1 cellular context compared by ENCODE assay signal in the genomic region with DNA sequence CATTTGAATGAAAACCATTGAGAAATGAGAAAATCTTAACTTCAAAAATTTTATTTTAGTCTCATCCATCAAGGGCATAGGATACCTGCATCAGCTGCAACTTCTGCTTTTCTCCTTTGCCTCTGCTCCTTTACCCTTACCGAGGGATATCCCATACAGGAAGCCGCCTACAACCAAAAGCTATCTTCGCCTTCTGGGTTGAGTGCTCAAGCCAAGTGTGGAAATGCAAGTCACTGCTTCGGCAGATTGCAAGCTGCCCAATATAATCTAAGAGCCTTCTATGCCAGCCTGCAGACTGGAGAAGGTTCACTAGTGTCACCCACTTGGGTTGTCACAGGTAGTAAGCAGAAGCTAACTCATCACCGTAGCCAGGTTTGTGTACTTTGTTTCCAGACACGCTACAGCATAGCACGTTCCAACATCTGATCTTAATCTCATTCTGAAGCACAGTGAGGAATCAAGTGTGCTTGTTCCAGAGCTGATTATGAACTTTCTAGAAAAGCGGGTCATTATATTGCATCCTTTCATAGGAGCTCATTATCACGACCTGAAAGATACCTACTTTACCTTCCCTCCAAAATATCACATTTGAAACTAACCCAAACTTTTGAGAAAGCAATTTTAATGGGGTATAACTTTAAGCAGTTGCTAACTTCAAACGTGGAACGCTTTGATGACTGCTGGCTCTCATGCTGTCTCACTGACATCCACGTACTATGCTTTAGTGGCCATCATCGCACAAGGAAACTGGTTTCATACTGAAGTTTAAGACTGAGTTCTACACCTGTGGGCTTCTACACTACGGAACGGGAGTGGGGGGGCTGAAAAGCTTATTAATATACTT.
TF ChIP-seq lines count a peak whose summit lies in the region.

No MANE protein-coding gene starts in this region.

TF ChIP-seq in K562, 482 proteins besides CTCF, POLR2A, EP300 and RAD21 (continued from another document and continues in another):
- TF ChIP-seq, protein P1, sequence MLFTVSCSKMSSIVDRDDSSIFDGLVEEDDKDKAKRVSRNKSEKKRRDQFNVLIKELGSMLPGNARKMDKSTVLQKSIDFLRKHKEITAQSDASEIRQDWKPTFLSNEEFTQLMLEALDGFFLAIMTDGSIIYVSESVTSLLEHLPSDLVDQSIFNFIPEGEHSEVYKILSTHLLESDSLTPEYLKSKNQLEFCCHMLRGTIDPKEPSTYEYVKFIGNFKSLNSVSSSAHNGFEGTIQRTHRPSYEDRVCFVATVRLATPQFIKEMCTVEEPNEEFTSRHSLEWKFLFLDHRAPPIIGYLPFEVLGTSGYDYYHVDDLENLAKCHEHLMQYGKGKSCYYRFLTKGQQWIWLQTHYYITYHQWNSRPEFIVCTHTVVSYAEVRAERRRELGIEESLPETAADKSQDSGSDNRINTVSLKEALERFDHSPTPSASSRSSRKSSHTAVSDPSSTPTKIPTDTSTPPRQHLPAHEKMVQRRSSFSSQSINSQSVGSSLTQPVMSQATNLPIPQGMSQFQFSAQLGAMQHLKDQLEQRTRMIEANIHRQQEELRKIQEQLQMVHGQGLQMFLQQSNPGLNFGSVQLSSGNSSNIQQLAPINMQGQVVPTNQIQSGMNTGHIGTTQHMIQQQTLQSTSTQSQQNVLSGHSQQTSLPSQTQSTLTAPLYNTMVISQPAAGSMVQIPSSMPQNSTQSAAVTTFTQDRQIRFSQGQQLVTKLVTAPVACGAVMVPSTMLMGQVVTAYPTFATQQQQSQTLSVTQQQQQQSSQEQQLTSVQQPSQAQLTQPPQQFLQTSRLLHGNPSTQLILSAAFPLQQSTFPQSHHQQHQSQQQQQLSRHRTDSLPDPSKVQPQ (CRISPR knock-in tag; IDR thresholded peaks at IDR 0.05; ENCODE audit: borderline replicate concordance) = no peak
- TF ChIP-seq, protein P2, sequence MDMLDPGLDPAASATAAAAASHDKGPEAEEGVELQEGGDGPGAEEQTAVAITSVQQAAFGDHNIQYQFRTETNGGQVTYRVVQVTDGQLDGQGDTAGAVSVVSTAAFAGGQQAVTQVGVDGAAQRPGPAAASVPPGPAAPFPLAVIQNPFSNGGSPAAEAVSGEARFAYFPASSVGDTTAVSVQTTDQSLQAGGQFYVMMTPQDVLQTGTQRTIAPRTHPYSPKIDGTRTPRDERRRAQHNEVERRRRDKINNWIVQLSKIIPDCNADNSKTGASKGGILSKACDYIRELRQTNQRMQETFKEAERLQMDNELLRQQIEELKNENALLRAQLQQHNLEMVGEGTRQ (CRISPR knock-in tag; IDR thresholded peaks at IDR 0.05) = no peak
- TF ChIP-seq ZNF785 (CRISPR knock-in tag; IDR thresholded peaks at IDR 0.05) (no peak), ZC3H4 (CRISPR knock-in tag; IDR thresholded peaks at IDR 0.05; ENCODE audit: borderline replicate concordance) (peak; percentile 95), ETV6 (IDR thresholded peaks at IDR 0.05; ENCODE audit: borderline replicate concordance in 1 of 2, low read depth in 2 of 2, low read length in 1 of 2) (peak in 1 of 2 experiments; percentile 40; a peak in 1 of 4 replicates), ETV6 (CRISPR knock-in tag; IDR thresholded peaks at IDR 0.05; ENCODE audit: borderline replicate concordance) (no peak), BDP1 (IDR thresholded peaks at IDR 0.05; ENCODE audit: insufficient read depth, insufficient read length) (no peak), ARID1B (IDR thresholded peaks at IDR 0.05) (peak; percentile 40), CREBBP (IDR thresholded peaks at IDR 0.05; ENCODE audit: low read depth, low read length) (no peak), XRCC5 (IDR thresholded peaks at IDR 0.05; ENCODE audit: low read depth, low read length) (no peak), CSDE1 (IDR thresholded peaks at IDR 0.05) (0 out of 4 replicates have a peak, but pooled peaks of 1 of the 2 experiments have one; percentile 6), RBM17 (IDR thresholded peaks at IDR 0.05; ENCODE audit: borderline replicate concordance, low read depth, low read length) (no peak), SLC30A9 (CRISPR knock-in tag; IDR thresholded peaks at IDR 0.05) (no peak), ELF2 (CRISPR knock-in tag; IDR thresholded peaks at IDR 0.05) (peak; percentile 34; the same call in 1 of the 2 replicates), CHD4 (IDR thresholded peaks at IDR 0.05; ENCODE audit: insufficient read depth, insufficient replicate concordance, low read depth, low read length, poor library complexity, severe bottlenecking) (no peak), ZFP36 (IDR thresholded peaks at IDR 0.05; ENCODE audit: low read depth, low read length, partially characterized antibody) (no peak), ZNF253 (CRISPR knock-in tag; conservative IDR thresholded peaks at IDR 0.05) (peak; percentile 24), ZNF146 (CRISPR knock-in tag; IDR thresholded peaks at IDR 0.05; ENCODE audit: unreplicated experiment) (no peak), CTBP1 (IDR thresholded peaks at IDR 0.05; ENCODE audit: borderline replicate concordance) (peak; percentile 55; the same call in 1 of the 2 replicates), ZBTB1 (CRISPR knock-in tag; IDR thresholded peaks at IDR 0.05; ENCODE audit: borderline replicate concordance, low read depth) (no peak), MAFG (tag; conservative IDR thresholded peaks at IDR 0.05) (peak; percentile 86), PHF20 (IDR thresholded peaks at IDR 0.05; ENCODE audit: partially characterized antibody) (no peak), DIDO1 (tag; IDR thresholded peaks at IDR 0.05; ENCODE audit: low read depth) (no peak), HNRNPUL1 (IDR thresholded peaks at IDR 0.05; ENCODE audit: low read length) (peak; percentile 91), ZZZ3 (IDR thresholded peaks at IDR 0.05) (no peak; the same call in 1 of the 2 replicates), NBN (IDR thresholded peaks at IDR 0.05; ENCODE audit: low read depth) (no peak), SNIP1 (IDR thresholded peaks at IDR 0.05; ENCODE audit: low read depth) (no peak), NRF1 (conservative IDR thresholded peaks at IDR 0.05 in 1 of 2, IDR thresholded peaks at IDR 0.05 in 1 of 2) (no peak), ZNF699 (CRISPR knock-in tag; IDR thresholded peaks at IDR 0.05; ENCODE audit: insufficient replicate concordance) (no peak)
- TF ChIP-seq, protein P3, sequence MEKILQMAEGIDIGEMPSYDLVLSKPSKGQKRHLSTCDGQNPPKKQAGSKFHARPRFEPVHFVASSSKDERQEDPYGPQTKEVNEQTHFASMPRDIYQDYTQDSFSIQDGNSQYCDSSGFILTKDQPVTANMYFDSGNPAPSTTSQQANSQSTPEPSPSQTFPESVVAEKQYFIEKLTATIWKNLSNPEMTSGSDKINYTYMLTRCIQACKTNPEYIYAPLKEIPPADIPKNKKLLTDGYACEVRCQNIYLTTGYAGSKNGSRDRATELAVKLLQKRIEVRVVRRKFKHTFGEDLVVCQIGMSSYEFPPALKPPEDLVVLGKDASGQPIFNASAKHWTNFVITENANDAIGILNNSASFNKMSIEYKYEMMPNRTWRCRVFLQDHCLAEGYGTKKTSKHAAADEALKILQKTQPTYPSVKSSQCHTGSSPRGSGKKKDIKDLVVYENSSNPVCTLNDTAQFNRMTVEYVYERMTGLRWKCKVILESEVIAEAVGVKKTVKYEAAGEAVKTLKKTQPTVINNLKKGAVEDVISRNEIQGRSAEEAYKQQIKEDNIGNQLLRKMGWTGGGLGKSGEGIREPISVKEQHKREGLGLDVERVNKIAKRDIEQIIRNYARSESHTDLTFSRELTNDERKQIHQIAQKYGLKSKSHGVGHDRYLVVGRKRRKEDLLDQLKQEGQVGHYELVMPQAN (IDR thresholded peaks at IDR 0.05; ENCODE audit: borderline replicate concordance) = no peak
- TF ChIP-seq, protein P4, sequence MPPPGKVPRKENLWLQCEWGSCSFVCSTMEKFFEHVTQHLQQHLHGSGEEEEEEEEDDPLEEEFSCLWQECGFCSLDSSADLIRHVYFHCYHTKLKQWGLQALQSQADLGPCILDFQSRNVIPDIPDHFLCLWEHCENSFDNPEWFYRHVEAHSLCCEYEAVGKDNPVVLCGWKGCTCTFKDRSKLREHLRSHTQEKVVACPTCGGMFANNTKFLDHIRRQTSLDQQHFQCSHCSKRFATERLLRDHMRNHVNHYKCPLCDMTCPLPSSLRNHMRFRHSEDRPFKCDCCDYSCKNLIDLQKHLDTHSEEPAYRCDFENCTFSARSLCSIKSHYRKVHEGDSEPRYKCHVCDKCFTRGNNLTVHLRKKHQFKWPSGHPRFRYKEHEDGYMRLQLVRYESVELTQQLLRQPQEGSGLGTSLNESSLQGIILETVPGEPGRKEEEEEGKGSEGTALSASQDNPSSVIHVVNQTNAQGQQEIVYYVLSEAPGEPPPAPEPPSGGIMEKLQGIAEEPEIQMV (tag; conservative IDR thresholded peaks at IDR 0.05; ENCODE audit: low read depth) = no peak
- TF ChIP-seq, protein P5, sequence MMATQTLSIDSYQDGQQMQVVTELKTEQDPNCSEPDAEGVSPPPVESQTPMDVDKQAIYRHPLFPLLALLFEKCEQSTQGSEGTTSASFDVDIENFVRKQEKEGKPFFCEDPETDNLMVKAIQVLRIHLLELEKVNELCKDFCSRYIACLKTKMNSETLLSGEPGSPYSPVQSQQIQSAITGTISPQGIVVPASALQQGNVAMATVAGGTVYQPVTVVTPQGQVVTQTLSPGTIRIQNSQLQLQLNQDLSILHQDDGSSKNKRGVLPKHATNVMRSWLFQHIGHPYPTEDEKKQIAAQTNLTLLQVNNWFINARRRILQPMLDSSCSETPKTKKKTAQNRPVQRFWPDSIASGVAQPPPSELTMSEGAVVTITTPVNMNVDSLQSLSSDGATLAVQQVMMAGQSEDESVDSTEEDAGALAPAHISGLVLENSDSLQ (IDR thresholded peaks at IDR 0.05) = no peak
- TF ChIP-seq, protein P6, sequence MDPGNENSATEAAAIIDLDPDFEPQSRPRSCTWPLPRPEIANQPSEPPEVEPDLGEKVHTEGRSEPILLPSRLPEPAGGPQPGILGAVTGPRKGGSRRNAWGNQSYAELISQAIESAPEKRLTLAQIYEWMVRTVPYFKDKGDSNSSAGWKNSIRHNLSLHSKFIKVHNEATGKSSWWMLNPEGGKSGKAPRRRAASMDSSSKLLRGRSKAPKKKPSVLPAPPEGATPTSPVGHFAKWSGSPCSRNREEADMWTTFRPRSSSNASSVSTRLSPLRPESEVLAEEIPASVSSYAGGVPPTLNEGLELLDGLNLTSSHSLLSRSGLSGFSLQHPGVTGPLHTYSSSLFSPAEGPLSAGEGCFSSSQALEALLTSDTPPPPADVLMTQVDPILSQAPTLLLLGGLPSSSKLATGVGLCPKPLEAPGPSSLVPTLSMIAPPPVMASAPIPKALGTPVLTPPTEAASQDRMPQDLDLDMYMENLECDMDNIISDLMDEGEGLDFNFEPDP (CRISPR knock-in tag; IDR thresholded peaks at IDR 0.05) = peak; percentile 38; the same call in 1 of the 2 replicates
- TF ChIP-seq, protein P7, sequence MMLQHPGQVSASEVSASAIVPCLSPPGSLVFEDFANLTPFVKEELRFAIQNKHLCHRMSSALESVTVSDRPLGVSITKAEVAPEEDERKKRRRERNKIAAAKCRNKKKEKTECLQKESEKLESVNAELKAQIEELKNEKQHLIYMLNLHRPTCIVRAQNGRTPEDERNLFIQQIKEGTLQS (IDR thresholded peaks at IDR 0.05) = no peak
- TF ChIP-seq, protein P7 (CRISPR knock-in tag; conservative IDR thresholded peaks at IDR 0.05) = peak; percentile 69; the same call in 1 of the 2 replicates
- TF ChIP-seq, protein P8, sequence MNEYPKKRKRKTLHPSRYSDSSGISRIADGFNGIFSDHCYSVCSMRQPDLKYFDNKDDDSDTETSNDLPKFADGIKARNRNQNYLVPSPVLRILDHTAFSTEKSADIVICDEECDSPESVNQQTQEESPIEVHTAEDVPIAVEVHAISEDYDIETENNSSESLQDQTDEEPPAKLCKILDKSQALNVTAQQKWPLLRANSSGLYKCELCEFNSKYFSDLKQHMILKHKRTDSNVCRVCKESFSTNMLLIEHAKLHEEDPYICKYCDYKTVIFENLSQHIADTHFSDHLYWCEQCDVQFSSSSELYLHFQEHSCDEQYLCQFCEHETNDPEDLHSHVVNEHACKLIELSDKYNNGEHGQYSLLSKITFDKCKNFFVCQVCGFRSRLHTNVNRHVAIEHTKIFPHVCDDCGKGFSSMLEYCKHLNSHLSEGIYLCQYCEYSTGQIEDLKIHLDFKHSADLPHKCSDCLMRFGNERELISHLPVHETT (CRISPR knock-in tag; conservative IDR thresholded peaks at IDR 0.05 in 1 of 2, IDR thresholded peaks at IDR 0.05 in 1 of 2) = peak in 1 of 2 experiments; percentile 27; a peak in 1 of 4 replicates
- TF ChIP-seq, protein P9, sequence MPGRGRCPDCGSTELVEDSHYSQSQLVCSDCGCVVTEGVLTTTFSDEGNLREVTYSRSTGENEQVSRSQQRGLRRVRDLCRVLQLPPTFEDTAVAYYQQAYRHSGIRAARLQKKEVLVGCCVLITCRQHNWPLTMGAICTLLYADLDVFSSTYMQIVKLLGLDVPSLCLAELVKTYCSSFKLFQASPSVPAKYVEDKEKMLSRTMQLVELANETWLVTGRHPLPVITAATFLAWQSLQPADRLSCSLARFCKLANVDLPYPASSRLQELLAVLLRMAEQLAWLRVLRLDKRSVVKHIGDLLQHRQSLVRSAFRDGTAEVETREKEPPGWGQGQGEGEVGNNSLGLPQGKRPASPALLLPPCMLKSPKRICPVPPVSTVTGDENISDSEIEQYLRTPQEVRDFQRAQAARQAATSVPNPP (IDR thresholded peaks at IDR 0.05; ENCODE audit: borderline replicate concordance, insufficient read depth, insufficient read length) = no peak
- TF ChIP-seq, protein P10, sequence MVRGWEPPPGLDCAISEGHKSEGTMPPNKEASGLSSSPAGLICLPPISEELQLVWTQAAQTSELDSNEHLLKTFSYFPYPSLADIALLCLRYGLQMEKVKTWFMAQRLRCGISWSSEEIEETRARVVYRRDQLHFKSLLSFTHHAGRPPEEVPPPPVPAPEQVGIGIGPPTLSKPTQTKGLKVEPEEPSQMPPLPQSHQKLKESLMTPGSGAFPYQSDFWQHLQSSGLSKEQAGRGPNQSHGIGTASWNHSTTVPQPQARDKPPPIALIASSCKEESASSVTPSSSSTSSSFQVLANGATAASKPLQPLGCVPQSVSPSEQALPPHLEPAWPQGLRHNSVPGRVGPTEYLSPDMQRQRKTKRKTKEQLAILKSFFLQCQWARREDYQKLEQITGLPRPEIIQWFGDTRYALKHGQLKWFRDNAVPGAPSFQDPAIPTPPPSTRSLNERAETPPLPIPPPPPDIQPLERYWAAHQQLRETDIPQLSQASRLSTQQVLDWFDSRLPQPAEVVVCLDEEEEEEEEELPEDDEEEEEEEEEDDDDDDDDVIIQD (CRISPR knock-in tag; IDR thresholded peaks at IDR 0.05) = no peak
- TF ChIP-seq, protein P11, sequence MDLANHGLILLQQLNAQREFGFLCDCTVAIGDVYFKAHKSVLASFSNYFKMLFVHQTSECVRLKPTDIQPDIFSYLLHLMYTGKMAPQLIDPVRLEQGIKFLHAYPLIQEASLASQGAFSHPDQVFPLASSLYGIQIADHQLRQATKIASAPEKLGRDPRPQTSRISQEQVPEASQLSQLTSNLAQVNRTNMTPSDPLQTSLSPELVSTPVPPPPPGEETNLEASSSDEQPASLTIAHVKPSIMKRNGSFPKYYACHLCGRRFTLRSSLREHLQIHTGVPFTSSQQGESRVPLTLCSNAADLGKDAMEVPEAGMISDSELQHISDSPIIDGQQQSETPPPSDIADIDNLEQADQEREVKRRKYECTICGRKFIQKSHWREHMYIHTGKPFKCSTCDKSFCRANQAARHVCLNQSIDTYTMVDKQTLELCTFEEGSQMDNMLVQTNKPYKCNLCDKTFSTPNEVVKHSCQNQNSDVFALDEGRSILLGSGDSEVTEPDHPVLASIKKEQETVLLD (IDR thresholded peaks at IDR 0.05) = no peak
